In genomic region chr7:21426958-21427860, GRCh38 we compare ENCODE assay signal across 1 cellular context.
TF ChIP-seq lines count a peak whose summit lies in the region.

No MANE protein-coding gene starts in this region.

TF ChIP-seq in HepG2, 621 proteins besides CTCF, POLR2A, EP300 and RAD21 (continued from another document and continues in another):
- TF ChIP-seq YY1 (IDR thresholded peaks at IDR 0.05; ENCODE audit: insufficient read depth, insufficient replicate concordance, low read depth, low read length) (peak; percentile 79), DZIP1 (CRISPR knock-in tag; IDR thresholded peaks at IDR 0.05) (no peak), EED (CRISPR knock-in tag; IDR thresholded peaks at IDR 0.05) (no peak), ZMAT3 (CRISPR knock-in tag; conservative IDR thresholded peaks at IDR 0.05) (peak; percentile 81; the same call in 1 of the 2 replicates), ZNF407 (CRISPR knock-in tag; IDR thresholded peaks at IDR 0.05; ENCODE audit: not compliant biosample characterization) (no peak), FOSL1 (CRISPR knock-in tag; IDR thresholded peaks at IDR 0.05; ENCODE audit: borderline replicate concordance) (no peak), ZMYM2 (CRISPR knock-in tag; IDR thresholded peaks at IDR 0.05) (no peak), KLF11 (CRISPR knock-in tag; IDR thresholded peaks at IDR 0.05) (peak; percentile 79; the same call in 1 of the 2 replicates), XBP1 (CRISPR knock-in tag; IDR thresholded peaks at IDR 0.05) (no peak), ZNF276 (CRISPR knock-in tag; IDR thresholded peaks at IDR 0.05; ENCODE audit: low read depth) (no peak), ZNF484 (CRISPR knock-in tag; IDR thresholded peaks at IDR 0.05; ENCODE audit: borderline replicate concordance, low read depth) (no peak), AHR (CRISPR knock-in tag; IDR thresholded peaks at IDR 0.05) (0 out of 2 replicates have a peak, but pooled peaks have one; percentile 33), SOX5 (CRISPR knock-in tag; IDR thresholded peaks at IDR 0.05; ENCODE audit: borderline replicate concordance) (no peak), ISX (CRISPR knock-in tag; conservative IDR thresholded peaks at IDR 0.05) (no peak), ZFY (CRISPR knock-in tag; IDR thresholded peaks at IDR 0.05) (peak; percentile 64), MLX (CRISPR knock-in tag; IDR thresholded peaks at IDR 0.05) (no peak), GATAD1 (CRISPR knock-in tag; IDR thresholded peaks at IDR 0.05) (peak; percentile 68), ZSCAN25 (CRISPR knock-in tag; IDR thresholded peaks at IDR 0.05) (no peak), ZBTB7B (CRISPR knock-in tag; IDR thresholded peaks at IDR 0.05) (no peak), ZNF709 (CRISPR knock-in tag; IDR thresholded peaks at IDR 0.05) (no peak; the same call in 1 of the 2 replicates), JUNB (CRISPR knock-in tag; IDR thresholded peaks at IDR 0.05; ENCODE audit: borderline replicate concordance) (no peak), SP140L (CRISPR knock-in tag; IDR thresholded peaks at IDR 0.05; ENCODE audit: borderline replicate concordance) (no peak), SRSF4 (IDR thresholded peaks at IDR 0.05; ENCODE audit: low read depth, low read length, poor library complexity, severe bottlenecking) (no peak), ESRRA (CRISPR knock-in tag; IDR thresholded peaks at IDR 0.05; ENCODE audit: low read depth) (no peak; the same call in 1 of the 2 replicates), MBD4 (IDR thresholded peaks at IDR 0.05; ENCODE audit: borderline replicate concordance, low read length) (no peak), MAFK (conservative IDR thresholded peaks at IDR 0.05 in 1 of 2, IDR thresholded peaks at IDR 0.05 in 1 of 2; ENCODE audit: low read length in 2 of 2) (no peak), MXD4 (CRISPR knock-in tag; IDR thresholded peaks at IDR 0.05) (peak; percentile 99), NFYC (CRISPR knock-in tag; IDR thresholded peaks at IDR 0.05) (peak; percentile 89)
- TF ChIP-seq, protein P1, sequence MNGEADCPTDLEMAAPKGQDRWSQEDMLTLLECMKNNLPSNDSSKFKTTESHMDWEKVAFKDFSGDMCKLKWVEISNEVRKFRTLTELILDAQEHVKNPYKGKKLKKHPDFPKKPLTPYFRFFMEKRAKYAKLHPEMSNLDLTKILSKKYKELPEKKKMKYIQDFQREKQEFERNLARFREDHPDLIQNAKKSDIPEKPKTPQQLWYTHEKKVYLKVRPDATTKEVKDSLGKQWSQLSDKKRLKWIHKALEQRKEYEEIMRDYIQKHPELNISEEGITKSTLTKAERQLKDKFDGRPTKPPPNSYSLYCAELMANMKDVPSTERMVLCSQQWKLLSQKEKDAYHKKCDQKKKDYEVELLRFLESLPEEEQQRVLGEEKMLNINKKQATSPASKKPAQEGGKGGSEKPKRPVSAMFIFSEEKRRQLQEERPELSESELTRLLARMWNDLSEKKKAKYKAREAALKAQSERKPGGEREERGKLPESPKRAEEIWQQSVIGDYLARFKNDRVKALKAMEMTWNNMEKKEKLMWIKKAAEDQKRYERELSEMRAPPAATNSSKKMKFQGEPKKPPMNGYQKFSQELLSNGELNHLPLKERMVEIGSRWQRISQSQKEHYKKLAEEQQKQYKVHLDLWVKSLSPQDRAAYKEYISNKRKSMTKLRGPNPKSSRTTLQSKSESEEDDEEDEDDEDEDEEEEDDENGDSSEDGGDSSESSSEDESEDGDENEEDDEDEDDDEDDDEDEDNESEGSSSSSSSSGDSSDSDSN (CRISPR knock-in tag; IDR thresholded peaks at IDR 0.05) = peak; percentile 82
- TF ChIP-seq, protein P2, sequence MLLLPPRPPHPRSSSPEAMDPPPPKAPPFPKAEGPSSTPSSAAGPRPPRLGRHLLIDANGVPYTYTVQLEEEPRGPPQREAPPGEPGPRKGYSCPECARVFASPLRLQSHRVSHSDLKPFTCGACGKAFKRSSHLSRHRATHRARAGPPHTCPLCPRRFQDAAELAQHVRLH (CRISPR knock-in tag; IDR thresholded peaks at IDR 0.05; ENCODE audit: borderline replicate concordance, low read depth) = no peak
- TF ChIP-seq, protein P3, sequence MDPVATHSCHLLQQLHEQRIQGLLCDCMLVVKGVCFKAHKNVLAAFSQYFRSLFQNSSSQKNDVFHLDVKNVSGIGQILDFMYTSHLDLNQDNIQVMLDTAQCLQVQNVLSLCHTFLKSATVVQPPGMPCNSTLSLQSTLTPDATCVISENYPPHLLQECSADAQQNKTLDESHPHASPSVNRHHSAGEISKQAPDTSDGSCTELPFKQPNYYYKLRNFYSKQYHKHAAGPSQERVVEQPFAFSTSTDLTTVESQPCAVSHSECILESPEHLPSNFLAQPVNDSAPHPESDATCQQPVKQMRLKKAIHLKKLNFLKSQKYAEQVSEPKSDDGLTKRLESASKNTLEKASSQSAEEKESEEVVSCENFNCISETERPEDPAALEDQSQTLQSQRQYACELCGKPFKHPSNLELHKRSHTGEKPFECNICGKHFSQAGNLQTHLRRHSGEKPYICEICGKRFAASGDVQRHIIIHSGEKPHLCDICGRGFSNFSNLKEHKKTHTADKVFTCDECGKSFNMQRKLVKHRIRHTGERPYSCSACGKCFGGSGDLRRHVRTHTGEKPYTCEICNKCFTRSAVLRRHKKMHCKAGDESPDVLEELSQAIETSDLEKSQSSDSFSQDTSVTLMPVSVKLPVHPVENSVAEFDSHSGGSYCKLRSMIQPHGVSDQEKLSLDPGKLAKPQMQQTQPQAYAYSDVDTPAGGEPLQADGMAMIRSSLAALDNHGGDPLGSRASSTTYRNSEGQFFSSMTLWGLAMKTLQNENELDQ (CRISPR knock-in tag; IDR thresholded peaks at IDR 0.05; ENCODE audit: borderline replicate concordance) = no peak
- TF ChIP-seq, protein P4, sequence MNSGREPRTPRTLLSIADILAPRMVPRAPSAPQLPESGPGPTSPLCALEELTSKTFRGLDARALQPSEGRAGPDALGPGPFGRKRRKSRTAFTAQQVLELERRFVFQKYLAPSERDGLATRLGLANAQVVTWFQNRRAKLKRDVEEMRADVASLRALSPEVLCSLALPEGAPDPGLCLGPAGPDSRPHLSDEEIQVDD (CRISPR knock-in tag; IDR thresholded peaks at IDR 0.05; ENCODE audit: borderline replicate concordance) = no peak
- TF ChIP-seq, protein P5, sequence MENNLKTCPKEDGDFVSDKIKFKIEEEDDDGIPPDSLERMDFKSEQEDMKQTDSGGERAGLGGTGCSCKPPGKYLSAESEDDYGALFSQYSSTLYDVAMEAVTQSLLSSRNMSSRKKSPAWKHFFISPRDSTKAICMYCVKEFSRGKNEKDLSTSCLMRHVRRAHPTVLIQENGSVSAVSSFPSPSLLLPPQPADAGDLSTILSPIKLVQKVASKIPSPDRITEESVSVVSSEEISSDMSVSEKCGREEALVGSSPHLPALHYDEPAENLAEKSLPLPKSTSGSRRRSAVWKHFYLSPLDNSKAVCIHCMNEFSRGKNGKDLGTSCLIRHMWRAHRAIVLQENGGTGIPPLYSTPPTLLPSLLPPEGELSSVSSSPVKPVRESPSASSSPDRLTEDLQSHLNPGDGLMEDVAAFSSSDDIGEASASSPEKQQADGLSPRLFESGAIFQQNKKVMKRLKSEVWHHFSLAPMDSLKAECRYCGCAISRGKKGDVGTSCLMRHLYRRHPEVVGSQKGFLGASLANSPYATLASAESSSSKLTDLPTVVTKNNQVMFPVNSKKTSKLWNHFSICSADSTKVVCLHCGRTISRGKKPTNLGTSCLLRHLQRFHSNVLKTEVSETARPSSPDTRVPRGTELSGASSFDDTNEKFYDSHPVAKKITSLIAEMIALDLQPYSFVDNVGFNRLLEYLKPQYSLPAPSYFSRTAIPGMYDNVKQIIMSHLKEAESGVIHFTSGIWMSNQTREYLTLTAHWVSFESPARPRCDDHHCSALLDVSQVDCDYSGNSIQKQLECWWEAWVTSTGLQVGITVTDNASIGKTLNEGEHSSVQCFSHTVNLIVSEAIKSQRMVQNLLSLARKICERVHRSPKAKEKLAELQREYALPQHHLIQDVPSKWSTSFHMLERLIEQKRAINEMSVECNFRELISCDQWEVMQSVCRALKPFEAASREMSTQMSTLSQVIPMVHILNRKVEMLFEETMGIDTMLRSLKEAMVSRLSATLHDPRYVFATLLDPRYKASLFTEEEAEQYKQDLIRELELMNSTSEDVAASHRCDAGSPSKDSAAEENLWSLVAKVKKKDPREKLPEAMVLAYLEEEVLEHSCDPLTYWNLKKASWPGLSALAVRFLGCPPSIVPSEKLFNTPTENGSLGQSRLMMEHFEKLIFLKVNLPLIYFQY (CRISPR knock-in tag; IDR thresholded peaks at IDR 0.05; ENCODE audit: borderline replicate concordance) = no peak
